In the genomic region with DNA sequence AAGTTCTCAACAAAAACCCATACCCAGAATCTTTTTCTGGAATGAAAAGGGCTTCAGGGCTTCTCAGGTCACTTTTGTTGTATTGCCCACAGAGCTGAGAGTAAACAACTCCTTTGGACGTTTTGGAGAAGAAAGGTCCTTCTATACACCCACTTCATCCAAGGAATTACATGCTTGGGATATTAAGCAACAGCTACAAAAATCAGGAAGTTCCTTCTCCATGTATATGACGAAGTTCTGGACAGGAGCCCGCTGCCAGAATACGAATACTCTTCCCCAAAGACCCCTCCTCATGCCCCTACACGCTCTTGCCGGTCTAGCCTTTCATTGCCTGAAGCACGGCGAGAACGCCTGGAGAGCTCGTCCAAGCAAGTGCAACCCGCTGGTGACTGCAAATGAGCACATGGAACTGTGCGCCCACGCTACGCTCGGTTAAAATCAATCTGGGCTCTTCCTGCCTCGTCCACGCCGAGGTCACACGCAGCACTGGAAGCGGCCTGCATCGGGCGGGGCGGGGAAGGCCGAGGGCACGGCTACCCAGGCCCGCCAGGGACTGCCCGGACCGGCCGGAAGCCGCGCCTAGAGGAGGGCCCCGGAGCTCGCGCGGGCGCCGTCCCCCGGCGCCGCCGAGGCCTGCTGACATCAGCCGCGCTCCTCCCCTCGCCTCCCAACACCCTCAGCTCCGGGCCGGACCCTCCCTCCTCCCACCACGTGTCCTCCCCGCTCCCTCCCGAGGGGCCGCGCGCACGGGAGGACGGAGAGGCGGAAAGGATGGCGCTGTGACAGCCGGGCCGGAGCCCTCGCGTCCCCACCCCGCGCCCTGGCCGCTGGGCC, we compare ENCODE assay signal across 8 cellular contexts. TPM values are rescaled to one million over a fixed set of nuclear protein-coding genes. Genes with fewer than 3 reads are reported as not detected.
A peak's percentile ranks its signal among the peaks of the same experiment; 100 is the strongest.
DNase-seq lines count a peak whose midpoint lies in the region; ATAC-seq lines count a peak whose summit lies in the region.

A gene with protein sequence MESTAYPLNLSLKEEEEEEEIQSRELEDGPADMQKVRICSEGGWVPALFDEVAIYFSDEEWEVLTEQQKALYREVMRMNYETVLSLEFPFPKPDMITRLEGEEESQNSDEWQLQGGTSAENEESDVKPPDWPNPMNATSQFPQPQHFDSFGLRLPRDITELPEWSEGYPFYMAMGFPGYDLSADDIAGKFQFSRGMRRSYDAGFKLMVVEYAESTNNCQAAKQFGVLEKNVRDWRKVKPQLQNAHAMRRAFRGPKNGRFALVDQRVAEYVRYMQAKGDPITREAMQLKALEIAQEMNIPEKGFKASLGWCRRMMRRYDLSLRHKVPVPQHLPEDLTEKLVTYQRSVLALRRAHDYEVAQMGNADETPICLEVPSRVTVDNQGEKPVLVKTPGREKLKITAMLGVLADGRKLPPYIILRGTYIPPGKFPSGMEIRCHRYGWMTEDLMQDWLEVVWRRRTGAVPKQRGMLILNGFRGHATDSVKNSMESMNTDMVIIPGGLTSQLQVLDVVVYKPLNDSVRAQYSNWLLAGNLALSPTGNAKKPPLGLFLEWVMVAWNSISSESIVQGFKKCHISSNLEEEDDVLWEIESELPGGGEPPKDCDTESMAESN (plus strand): TSS at position 710 of the 834 bp plus-strand sequence. CDS start 1,482 bp downstream, outside the sequence.

- H3K9me3 ChIP-seq in BLaER1 treated with 17β-estradiol and CSF1 and Interleukin-3, amounts not matched to agents 10 nM and 100 nM (replicated peaks in 1 of 11) = peaks cover 0 to 4% (median 0%) of the 10 kb centered on the region in 11 experiments; a peak in 2 of 22 replicates

- DNase-seq in NCI-H526 (lab: John Stamatoyannopoulos, UW) (peak; percentile 87 to 99), cortex of kidney (lab: John Stamatoyannopoulos, UW) (peak; percentile 66), left lobe of liver (ENCODE audit: low spot score) (peak; percentile 94)
- peak; percentile 76 for DNase-seq in activated CD4-positive, alpha-beta T cell treated with anti-CD3 and anti-CD28 coated beads, Interleukin-2, amount 50 U/mL, for 1 hour
- peak; percentile 84 to 89 for DNase-seq in stimulated activated CD4-positive, alpha-beta T cell treated with anti-CD3 and anti-CD28 coated beads, Interleukin-2, amount 100 ng/mL, for 24 hours

- peaks cover 27 to 60% (median 37%) of the 10 kb centered on the region in 10 experiments for H3K4me1 ChIP-seq in BLaER1 treated with 17β-estradiol and CSF1 and Interleukin-3, amounts not matched to agents 10 nM and 100 nM

- H3K27me3 ChIP-seq in BLaER1 treated with 17β-estradiol and CSF1 and Interleukin-3, amounts not matched to agents 10 nM and 100 nM = no peaks in the 10 kb centered on the region

- H3K27ac ChIP-seq in BLaER1 treated with 17β-estradiol and CSF1 and Interleukin-3, amounts not matched to agents 10 nM and 100 nM = peak within 1 kb of the TSS; percentile 71 to 95 (median 87)

- H3K4me3 ChIP-seq in BLaER1 treated with 17β-estradiol and CSF1 and Interleukin-3, amounts not matched to agents 10 nM and 100 nM = peak within 1 kb of the TSS; percentile 70 to 86 (median 80)

- H4K20me1 ChIP-seq in BLaER1 treated with 17β-estradiol and CSF1 and Interleukin-3, amounts not matched to agents 10 nM and 100 nM = peaks cover 24 to 41% (median 30%) of the 10 kb centered on the region in 11 experiments; a peak in 20 of 22 replicates

- ATAC-seq in GM19328 (IDR thresholded peaks at IDR 0.05; ENCODE audit: unreplicated experiment) = peak; percentile 97
- ATAC-seq in HG03469 (IDR thresholded peaks at IDR 0.05; ENCODE audit: unreplicated experiment) = peak; percentile 93
- ATAC-seq in left lobe of liver = peak; percentile 96

- peaks cover 31 to 37% (median 33%) of the 10 kb centered on the region in 11 experiments for H3K36me3 ChIP-seq in BLaER1 treated with 17β-estradiol and CSF1 and Interleukin-3, amounts not matched to agents 10 nM and 100 nM

- peak within 1 kb of the TSS; percentile 83 to 98 (median 95) for H3K4me2 ChIP-seq in BLaER1 treated with 17β-estradiol and CSF1 and Interleukin-3, amounts not matched to agents 10 nM and 100 nM

- peak within 1 kb of the TSS; percentile 80 to 95 (median 85) for H3K9ac ChIP-seq in BLaER1 treated with 17β-estradiol and CSF1 and Interleukin-3, amounts not matched to agents 10 nM and 100 nM

RNA-seq across cellular contexts. Expression of the gene that starts here (rescaled TPM):
- 10.1 TPM for total RNA-seq in left lobe of liver

Comparison
In these comparisons a context has a peak if more than half of its experiments do, and no peak if none do; other contexts are left out.
1. Peak in every context shown above with its lines: DNase-seq, ATAC-seq, H3K4me3 ChIP-seq and H3K27ac ChIP-seq.